Comparison of ENCODE assay signal across 12 cellular contexts in genomic region chr7:102675545-102675944, GRCh38. TPM values are rescaled to one million over a fixed set of nuclear protein-coding genes. Genes with fewer than 3 reads are reported as not detected.
A peak's percentile ranks its signal among the peaks of the same experiment; 100 is the strongest.
DNase-seq lines count a peak whose midpoint lies in the region; ATAC-seq and TF ChIP-seq lines count a peak whose summit lies in the region.
"Not testable (repeated sequence)": the region's sequence is repeated elsewhere in the genome, so short reads cannot be mapped to it uniquely, and the experiment has no call there.
"Had no signal": no experiment of that assay in that cellular context is flagged by ENCODE, and none has a peak within 500 bp of the region (broad histone marks: within the 10 kb centered on the region; RNA-seq: fewer than 3 reads in every experiment).

No MANE protein-coding gene starts in this region.

- TF ChIP-seq POLR2A in spleen (IDR thresholded peaks at IDR 0.05): not testable (repeated sequence)

- not testable (repeated sequence) for H3K27ac ChIP-seq in RWPE2 (ENCODE audit: poor library complexity, severe bottlenecking); spleen

- H3K4me1 ChIP-seq in RWPE2 (ENCODE audit: insufficient read depth, poor library complexity, severe bottlenecking); spleen: not testable (repeated sequence)

- not testable (repeated sequence) for H3K9me3 ChIP-seq in RWPE2 (ENCODE audit: severe bottlenecking); spleen

- H3K27me3 Mint-ChIP-seq in activated naive CD4-positive, alpha-beta T cell treated with anti-CD3 and anti-CD28 coated beads for 36 hours (ENCODE audit: low read depth): not testable (repeated sequence)

- H3K9me3 Mint-ChIP-seq in activated naive CD4-positive, alpha-beta T cell treated with anti-CD3 and anti-CD28 coated beads for 36 hours: not testable (repeated sequence)

- not testable (repeated sequence) for H3K36me3 Mint-ChIP-seq in activated naive CD4-positive, alpha-beta T cell treated with anti-CD3 and anti-CD28 coated beads for 36 hours (ENCODE audit: low read depth)

- intact Hi-C loops in activated naive CD4-positive, alpha-beta T cell treated with anti-CD3 and anti-CD28 coated beads for 36 hours (cut with micrococcal nuclease); spleen (cut with DNase I; ENCODE audit: low total_unique reads): not testable (repeated sequence)

- not testable (repeated sequence) for H3K4me3 Mint-ChIP-seq in activated naive CD4-positive, alpha-beta T cell treated with anti-CD3 and anti-CD28 coated beads for 36 hours

- not testable (repeated sequence) for H3K4me3 ChIP-seq in RWPE2 (ENCODE audit: severe bottlenecking); spleen

- not testable (repeated sequence) for TF ChIP-seq CTCF in RWPE2 (IDR thresholded peaks at IDR 0.05; ENCODE audit: poor library complexity, severe bottlenecking); spleen (IDR thresholded peaks at IDR 0.05 in 8 of 11, conservative IDR thresholded peaks at IDR 0.05 in 3 of 11)

- 76 to 100% (median 97%) methylated on average over 1 of the region's 2 CpGs; no CpG with 5 or more reads in 1 of the 5 donors for WGBS in spleen, 5 donors

- not testable (repeated sequence) for H3K27me3 ChIP-seq in RWPE2 (ENCODE audit: insufficient read depth, poor library complexity, severe bottlenecking); spleen (replicated peaks in 1 of 7)

- CTCF ChIA-PET in activated naive CD4-positive, alpha-beta T cell treated with anti-CD3 and anti-CD28 coated beads for 36 hours (lab: Charles Lee): not testable (repeated sequence)

- H3K36me3 ChIP-seq in RWPE2 (ENCODE audit: low read depth); spleen: not testable (repeated sequence)

- peak; percentile 43 for ATAC-seq in RWPE2 (ENCODE audit: low read depth)
- peak; percentile 39 for ATAC-seq in esophagus mucosa

- H3K4me1 Mint-ChIP-seq in activated naive CD4-positive, alpha-beta T cell treated with anti-CD3 and anti-CD28 coated beads for 36 hours (ENCODE audit: low read depth): not testable (repeated sequence)

- DNase-seq in RWPE2 (ENCODE audit: low spot score) (peak; percentile 56), spleen (peak; percentile 41)
- peak; percentile 29 for DNase-seq in activated CD4-positive, alpha-beta T cell treated with anti-CD3 and anti-CD28 coated beads for 48 hours
- DNase-seq in activated CD8-positive, alpha-beta memory T cell treated with anti-CD3 and anti-CD28 coated beads for 24 hours: peak; percentile 74
- peak; percentile 69 to 77 for DNase-seq in activated T-cell treated with anti-CD3 and anti-CD28 coated beads, Interleukin-2, amount 50 U/mL, for 48 hours
- peak; percentile 12 for DNase-seq in activated naive CD4-positive, alpha-beta T cell treated with anti-CD3 and anti-CD28 coated beads for 36 hours
- DNase-seq in stimulated activated CD8-positive, alpha-beta memory T cell treated with anti-CD3 and anti-CD28 coated beads, Interleukin-4, amount 100 ng/mL, for 48 hours: peak; percentile 45

- H3K27ac Mint-ChIP-seq in activated naive CD4-positive, alpha-beta T cell treated with anti-CD3 and anti-CD28 coated beads for 36 hours: not testable (repeated sequence)

RNA-seq across cellular contexts. Expression of gene POLR2J2, which starts 4.1 kb away (rescaled TPM):
- total RNA-seq in activated naive CD4-positive, alpha-beta T cell treated with anti-CD3 and anti-CD28 coated beads for 36 hours: 1 to 10 TPM; 4.8 to 5.6 TPM
- total RNA-seq in esophagus mucosa (3.3 TPM), spleen (10 to 100 TPM in 5 of 7 donors, 1 to 10 TPM in 2; 9.3 to 21.1 (median 11.6) TPM)
- 1 to 10 TPM in 2 of 3 donors, under 1 TPM in 1; 0.99 to 3.5 (median 3.0) TPM for polyA plus RNA-seq in spleen

RNA-seq across cellular contexts. Expression of gene SPDYE2B, which starts 25.4 kb away (rescaled TPM):
- total RNA-seq in activated naive CD4-positive, alpha-beta T cell treated with anti-CD3 and anti-CD28 coated beads for 36 hours: under 1 TPM in 1 of 2 experiments, not detected in 1; 0.19 TPM
- total RNA-seq in esophagus mucosa: not detected
- not detected for total RNA-seq in spleen
- polyA plus RNA-seq in spleen: not detected
- total RNA-seq: Caco-2; CD8-positive, alpha-beta memory T cell; GM23338; H7 had no signal

RNA-seq across cellular contexts. Expression of gene UPK3BL1, which starts 33.0 kb away (rescaled TPM):
- total RNA-seq in activated naive CD4-positive, alpha-beta T cell treated with anti-CD3 and anti-CD28 coated beads for 36 hours: 1 to 10 TPM; 9.6 to 9.7 TPM
- total RNA-seq in esophagus mucosa (304 TPM), spleen (10 to 100 TPM; 18.5 to 57.4 (median 35.9) TPM)
- polyA plus RNA-seq in spleen: 100 to 1,000 TPM in 2 of 3 donors, 10 to 100 TPM in 1; 54.5 to 206 (median 108) TPM

RNA-seq across cellular contexts. Expression of gene RASA4, which starts 59.0 kb away (rescaled TPM):
- 10 to 100 TPM; 40.0 to 43.4 TPM for total RNA-seq in activated naive CD4-positive, alpha-beta T cell treated with anti-CD3 and anti-CD28 coated beads for 36 hours
- 13.2 TPM for total RNA-seq in esophagus mucosa
- 100 to 1,000 TPM in 1 of 7 donors, 10 to 100 TPM in 6; 48.0 to 119 (median 60.6) TPM for total RNA-seq in spleen
- polyA plus RNA-seq in spleen: 10 to 100 TPM; 34.5 to 51.2 (median 38.5) TPM

Comparison
In these comparisons a context has a peak if more than half of its experiments do, and no peak if none do; other contexts are left out.
1. DNase-seq: peak in every context shown above with its lines; median percentile 74 in activated CD8-positive, alpha-beta memory T cell treated with anti-CD3 and anti-CD28 coated beads for 24 hours; 73 in activated T-cell treated with anti-CD3 and anti-CD28 coated beads, Interleukin-2, amount 50 U/mL, for 48 hours; 56 in RWPE2; 45 in stimulated activated CD8-positive, alpha-beta memory T cell treated with anti-CD3 and anti-CD28 coated beads, Interleukin-4, amount 100 ng/mL, for 48 hours; 41 in spleen; 29 in activated CD4-positive, alpha-beta T cell treated with anti-CD3 and anti-CD28 coated beads for 48 hours; 12 in activated naive CD4-positive, alpha-beta T cell treated with anti-CD3 and anti-CD28 coated beads for 36 hours.